In genomic region chr10:77915299-77916105, GRCh38 we compare ENCODE assay signal across 1 cellular context.
TF ChIP-seq lines count a peak whose summit lies in the region.

No MANE protein-coding gene starts in this region.

TF ChIP-seq in K562, 482 proteins besides CTCF, POLR2A, EP300 and RAD21 (continued from another document):
- no peak for TF ChIP-seq MGA (IDR thresholded peaks at IDR 0.05)
- TF ChIP-seq, protein P1, sequence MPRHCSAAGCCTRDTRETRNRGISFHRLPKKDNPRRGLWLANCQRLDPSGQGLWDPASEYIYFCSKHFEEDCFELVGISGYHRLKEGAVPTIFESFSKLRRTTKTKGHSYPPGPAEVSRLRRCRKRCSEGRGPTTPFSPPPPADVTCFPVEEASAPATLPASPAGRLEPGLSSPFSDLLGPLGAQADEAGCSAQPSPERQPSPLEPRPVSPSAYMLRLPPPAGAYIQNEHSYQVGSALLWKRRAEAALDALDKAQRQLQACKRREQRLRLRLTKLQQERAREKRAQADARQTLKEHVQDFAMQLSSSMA (CRISPR knock-in tag; IDR thresholded peaks at IDR 0.05), result no peak
- no peak for TF ChIP-seq NFE2 (IDR thresholded peaks at IDR 0.05; ENCODE audit: low read depth)
- TF ChIP-seq CEBPB (tag; IDR thresholded peaks at IDR 0.05), result peak; percentile 80
- peak; percentile 48; the same call in 1 of the 2 replicates for TF ChIP-seq MAFG (tag; conservative IDR thresholded peaks at IDR 0.05)
- peak; percentile 41 for TF ChIP-seq MAFK (IDR thresholded peaks at IDR 0.05; ENCODE audit: low read length)
- peak; percentile 74 for TF ChIP-seq ZNF316 (IDR thresholded peaks at IDR 0.05)
- TF ChIP-seq CEBPG (CRISPR knock-in tag; IDR thresholded peaks at IDR 0.05), result no peak
- TF ChIP-seq CEBPG (tag; conservative IDR thresholded peaks at IDR 0.05 in 1 of 2, IDR thresholded peaks at IDR 0.05 in 1 of 2), result peak; percentile 17 to 53; a peak in 1 of 4 replicates
